1 cellular context compared by ENCODE assay signal in the genomic region with DNA sequence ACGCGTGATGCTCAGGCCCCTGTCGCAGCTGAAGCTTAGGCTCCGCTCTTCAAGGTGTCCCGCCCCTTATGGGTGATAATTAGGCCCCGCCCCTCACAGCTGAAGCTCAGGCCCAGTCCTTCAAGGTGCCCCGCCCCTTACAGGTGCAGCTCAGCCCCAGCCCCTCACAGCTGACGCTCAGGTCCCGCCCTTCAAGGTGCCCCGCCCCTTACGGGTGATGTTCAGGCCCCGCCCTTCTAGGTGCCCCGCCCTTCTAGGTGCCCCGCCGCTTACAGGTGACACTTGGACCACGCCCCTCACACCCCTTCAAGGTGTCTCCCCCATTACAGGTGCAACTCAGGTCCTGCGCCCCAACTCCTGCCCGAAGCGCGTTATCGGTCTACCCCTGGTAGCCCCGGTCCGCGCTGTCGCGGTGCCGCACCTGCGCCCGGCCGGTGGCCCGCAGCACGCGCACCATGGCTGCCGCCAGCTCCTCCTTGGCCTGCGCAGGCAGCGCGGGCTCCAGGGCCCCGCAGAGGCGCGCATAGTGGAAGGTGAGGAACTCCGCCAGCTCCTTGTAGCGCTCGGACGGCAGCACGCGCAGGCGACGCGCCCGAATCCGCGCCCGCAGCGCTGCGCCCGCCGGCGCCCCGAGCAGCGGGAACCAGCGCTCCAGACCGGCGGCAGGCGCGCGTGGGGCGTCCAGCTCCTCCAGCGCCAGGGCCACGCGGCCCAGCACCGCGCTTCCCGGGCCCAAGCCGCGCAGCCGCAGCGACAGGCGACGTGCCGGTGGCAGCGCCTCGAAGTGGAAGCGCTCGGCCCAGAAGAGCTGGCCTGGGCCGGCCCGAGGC.
TF ChIP-seq lines count a peak whose summit lies in the region.

No MANE protein-coding gene starts in this region.

TF ChIP-seq in GM12878, 131 proteins besides CTCF, POLR2A, EP300 and RAD21:
- TF ChIP-seq CHD2 (IDR thresholded peaks at IDR 0.05; ENCODE audit: borderline replicate concordance, low read depth, low read length): no peak
- TF ChIP-seq BMI1 (IDR thresholded peaks at IDR 0.05; ENCODE audit: borderline replicate concordance): no peak
- no peak for TF ChIP-seq FOS (IDR thresholded peaks at IDR 0.05; ENCODE audit: borderline replicate concordance, extremely low read depth, insufficient read length)
- no peak for TF ChIP-seq MEF2B (IDR thresholded peaks at IDR 0.05; ENCODE audit: partially characterized antibody, poor library complexity, severe bottlenecking)
- TF ChIP-seq MYB (IDR thresholded peaks at IDR 0.05; ENCODE audit: borderline replicate concordance, low read depth, low read length): no peak
- no peak for TF ChIP-seq JUNB (IDR thresholded peaks at IDR 0.05)
- TF ChIP-seq SP1 (IDR thresholded peaks at IDR 0.05; ENCODE audit: low read depth, low read length): no peak
- TF ChIP-seq ZNF24 (IDR thresholded peaks at IDR 0.05): no peak
- TF ChIP-seq RUNX3 (IDR thresholded peaks at IDR 0.05; ENCODE audit: low read length): no peak
- TF ChIP-seq, protein P1, sequence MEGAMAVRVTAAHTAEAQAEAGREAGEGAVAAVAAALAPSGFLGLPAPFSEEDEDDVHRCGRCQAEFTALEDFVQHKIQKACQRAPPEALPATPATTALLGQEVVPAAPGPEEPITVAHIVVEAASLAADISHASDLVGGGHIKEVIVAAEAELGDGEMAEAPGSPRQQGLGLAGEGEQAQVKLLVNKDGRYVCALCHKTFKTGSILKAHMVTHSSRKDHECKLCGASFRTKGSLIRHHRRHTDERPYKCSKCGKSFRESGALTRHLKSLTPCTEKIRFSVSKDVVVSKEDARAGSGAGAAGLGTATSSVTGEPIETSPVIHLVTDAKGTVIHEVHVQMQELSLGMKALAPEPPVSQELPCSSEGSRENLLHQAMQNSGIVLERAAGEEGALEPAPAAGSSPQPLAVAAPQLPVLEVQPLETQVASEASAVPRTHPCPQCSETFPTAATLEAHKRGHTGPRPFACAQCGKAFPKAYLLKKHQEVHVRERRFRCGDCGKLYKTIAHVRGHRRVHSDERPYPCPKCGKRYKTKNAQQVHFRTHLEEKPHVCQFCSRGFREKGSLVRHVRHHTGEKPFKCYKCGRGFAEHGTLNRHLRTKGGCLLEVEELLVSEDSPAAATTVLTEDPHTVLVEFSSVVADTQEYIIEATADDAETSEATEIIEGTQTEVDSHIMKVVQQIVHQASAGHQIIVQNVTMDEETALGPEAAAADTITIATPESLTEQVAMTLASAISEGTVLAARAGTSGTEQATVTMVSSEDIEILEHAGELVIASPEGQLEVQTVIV (IDR thresholded peaks at IDR 0.05; ENCODE audit: borderline replicate concordance, partially characterized antibody): no peak
- TF ChIP-seq KLF5 (IDR thresholded peaks at IDR 0.05; ENCODE audit: partially characterized antibody): no peak
- TF ChIP-seq KAT2A (conservative IDR thresholded peaks at IDR 0.05; ENCODE audit: control insufficient read depth, low read depth, low read length): no peak
- no peak for TF ChIP-seq RBBP5 (conservative IDR thresholded peaks at IDR 0.05)
- TF ChIP-seq GABPA (IDR thresholded peaks at IDR 0.05; ENCODE audit: low read depth): no peak
- no peak for TF ChIP-seq YY1 (IDR thresholded peaks at IDR 0.05; ENCODE audit: low read depth, low read length)
- TF ChIP-seq RB1 (IDR thresholded peaks at IDR 0.05; ENCODE audit: borderline replicate concordance): no peak
- no peak for TF ChIP-seq KDM1A (IDR thresholded peaks at IDR 0.05; ENCODE audit: borderline replicate concordance)
- no peak for TF ChIP-seq MTA2 (IDR thresholded peaks at IDR 0.05; ENCODE audit: low read depth)
